In the genomic region with DNA sequence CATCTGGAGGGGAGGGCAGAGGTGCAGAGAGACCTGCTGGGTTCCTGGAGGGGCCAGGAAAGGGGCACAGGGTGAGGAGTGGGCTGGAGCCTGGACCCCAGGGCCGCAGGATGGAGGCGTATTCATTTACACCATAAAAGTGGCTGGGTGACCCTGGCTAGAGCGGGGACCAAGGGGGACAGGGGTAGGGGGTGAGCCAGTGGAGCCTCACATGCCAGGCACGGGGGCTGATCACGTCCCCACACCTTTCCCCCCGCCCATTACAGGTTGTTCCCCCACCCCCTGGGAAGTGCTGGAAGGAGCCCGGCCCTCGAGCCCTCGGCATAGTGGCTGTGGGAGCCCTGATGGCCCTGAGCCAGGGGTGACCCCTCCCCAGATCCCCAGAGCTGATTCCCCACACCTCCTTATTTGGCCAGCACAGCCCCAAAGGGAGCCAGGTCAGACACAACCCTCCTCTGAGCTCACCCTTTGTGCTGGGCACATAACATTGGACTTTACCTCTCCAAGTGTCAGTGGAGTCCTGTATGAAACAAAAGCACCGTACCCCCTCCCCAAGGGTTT, we compare ENCODE assay signal across 1 cellular context.
TF ChIP-seq lines count a peak whose summit lies in the region.

No MANE protein-coding gene starts in this region.

TF ChIP-seq in liver, 16 proteins besides CTCF, POLR2A, EP300 and RAD21 (continued from another document):
- TF ChIP-seq, protein P1, sequence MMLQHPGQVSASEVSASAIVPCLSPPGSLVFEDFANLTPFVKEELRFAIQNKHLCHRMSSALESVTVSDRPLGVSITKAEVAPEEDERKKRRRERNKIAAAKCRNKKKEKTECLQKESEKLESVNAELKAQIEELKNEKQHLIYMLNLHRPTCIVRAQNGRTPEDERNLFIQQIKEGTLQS (IDR thresholded peaks at IDR 0.05): no peak
- TF ChIP-seq JUND (IDR thresholded peaks at IDR 0.05) (no peak), FOXA1 (IDR thresholded peaks at IDR 0.05) (no peak), GABPA (IDR thresholded peaks at IDR 0.05 in 1 of 2, conservative IDR thresholded peaks at IDR 0.05 in 1 of 2) (no peak)
TF ChIP-seq in liver: peak in this region for 3.
